Comparison of ENCODE assay signal across 7 cellular contexts in genomic region chr15:40872791-40873526, GRCh38. TPM values are rescaled to one million over a fixed set of nuclear protein-coding genes. Genes with fewer than 3 reads are reported as not detected.
DNase-seq lines count a peak whose midpoint lies in the region; TF ChIP-seq lines count a peak whose summit lies in the region.
"Had no signal": no experiment of that assay in that cellular context is flagged by ENCODE, and none has a peak within 500 bp of the region (broad histone marks: within the 10 kb centered on the region; RNA-seq: fewer than 3 reads in every experiment).

No MANE protein-coding gene starts in this region.

- peak overlapping the region; percentile 55 for H3K4me3 ChIP-seq in colonic mucosa
- H3K4me3 ChIP-seq in skeletal muscle satellite cell (ENCODE audit: low read length) = peak overlapping the region; percentile 67
- no peak overlapping the region for H3K4me3 ChIP-seq in uterus

- H3K9me3 ChIP-seq in colonic mucosa = no peaks in the 10 kb centered on the region
- H3K9me3 ChIP-seq in skeletal muscle satellite cell (replicated peaks; ENCODE audit: low read length) = no peaks in the 10 kb centered on the region
- no peaks in the 10 kb centered on the region for H3K9me3 ChIP-seq in uterus

- H3K9ac ChIP-seq in colonic mucosa (ENCODE audit: low read depth in 2 of 2, low read length in 2 of 2) = peak overlapping the region in 1 of 2 donors; percentile 54
- H3K9ac ChIP-seq in skeletal muscle satellite cell (ENCODE audit: low read depth, low read length) = no peak overlapping the region

- H3K4me1 ChIP-seq in colonic mucosa (peaks cover 4% of the 10 kb centered on the region), skeletal muscle satellite cell (ENCODE audit: control insufficient read depth, insufficient read depth, low read length) (peaks cover 4% of the 10 kb centered on the region), uterus (peaks cover 0 to 7% of the 10 kb centered on the region in 2 donors)

- no peak for TF ChIP-seq POLR2A in uterus (IDR thresholded peaks at IDR 0.05)

- no peaks in the 10 kb centered on the region for H3K36me3 ChIP-seq in colonic mucosa
- no peaks in the 10 kb centered on the region for H3K36me3 ChIP-seq in skeletal muscle satellite cell (ENCODE audit: insufficient read depth, low read length)
- no peaks in the 10 kb centered on the region for H3K36me3 ChIP-seq in uterus

- H3K27me3 ChIP-seq in colonic mucosa (no peaks in the 10 kb centered on the region), skeletal muscle satellite cell (ENCODE audit: control insufficient read depth, insufficient read depth, low read length) (peaks cover 41% of the 10 kb centered on the region), uterus (no peaks in the 10 kb centered on the region)

- peaks cover 13% of the 10 kb centered on the region for H3K27me3 Mint-ChIP-seq in T-helper 1 cell treated with Interleukin-12 subunit alpha and Interleukin-12 subunit beta and Interleukin-4 antibody, amounts not matched to agents 30 μg/mL and 1 μg/mL, for 36 hours (ENCODE audit: low read depth)

- peaks cover 21% of the 10 kb centered on the region for H3K4me1 Mint-ChIP-seq in T-helper 1 cell treated with Interleukin-12 subunit alpha and Interleukin-12 subunit beta and Interleukin-4 antibody, amounts not matched to agents 30 μg/mL and 1 μg/mL, for 36 hours (ENCODE audit: low read depth)

- H3K36me3 Mint-ChIP-seq in T-helper 1 cell treated with Interleukin-12 subunit alpha and Interleukin-12 subunit beta and Interleukin-4 antibody, amounts not matched to agents 30 μg/mL and 1 μg/mL, for 36 hours (ENCODE audit: low read depth) = peaks cover 1% of the 10 kb centered on the region

- DNase-seq in T-helper 1 cell (no peak), colonic mucosa (no peak), uterus (no peak), medulla oblongata (ENCODE audit: extremely low spot score) (no peak)

- peak overlapping the region; percentile 74 for H3K27ac ChIP-seq in colonic mucosa
- no peak overlapping the region for H3K27ac ChIP-seq in uterus

- H3K4me3 Mint-ChIP-seq in T-helper 1 cell treated with Interleukin-12 subunit alpha and Interleukin-12 subunit beta and Interleukin-4 antibody, amounts not matched to agents 30 μg/mL and 1 μg/mL, for 36 hours = peak overlapping the region; percentile 69

- H3K4me2 ChIP-seq in skeletal muscle satellite cell (ENCODE audit: low read length) = peak overlapping the region; percentile 93

- TF ChIP-seq CTCF in colonic mucosa (IDR thresholded peaks at IDR 0.05) = no peak
- no peak for TF ChIP-seq CTCF in uterus (IDR thresholded peaks at IDR 0.05)

- intact Hi-C loops in colonic mucosa (cut with DNase I) = no loop called here
- intact Hi-C loops in uterus (cut with DNase I; ENCODE audit: low total_unique reads) = no loop called here

- H3K27ac Mint-ChIP-seq in T-helper 1 cell treated with Interleukin-12 subunit alpha and Interleukin-12 subunit beta and Interleukin-4 antibody, amounts not matched to agents 30 μg/mL and 1 μg/mL, for 36 hours = no peak overlapping the region

- no peaks in the 10 kb centered on the region for H3K9me3 Mint-ChIP-seq in T-helper 1 cell treated with Interleukin-12 subunit alpha and Interleukin-12 subunit beta and Interleukin-4 antibody, amounts not matched to agents 30 μg/mL and 1 μg/mL, for 36 hours

RNA-seq across cellular contexts. Expression of gene RHOV, which starts 1.1 kb away (rescaled TPM):
- total RNA-seq in colonic mucosa (10 to 100 TPM; 14.9 to 18.6 TPM), uterus (under 1 TPM in 1 of 4 donors, not detected in 3; 0.76 TPM)
- total RNA-seq in skeletal muscle satellite cell (2012; rRNA removed) = under 0.01 TPM in 2 replicates
- total RNA-seq: fibroblast of lung had no signal

RNA-seq across cellular contexts. Expression of gene VPS18, which starts 21.3 kb away (rescaled TPM):
- 10 to 100 TPM; 18.3 to 19.2 TPM for total RNA-seq in colonic mucosa
- total RNA-seq in skeletal muscle satellite cell (2012; rRNA removed) = 41.5 and 43.6 TPM in 2 replicates
- total RNA-seq in uterus = 10 to 100 TPM in 2 of 4 donors, 1 to 10 TPM in 2; 3.8 to 33.3 (median 17.3) TPM

RNA-seq across cellular contexts. Expression of gene SPINT1, which starts 29.1 kb away (rescaled TPM):
- total RNA-seq in colonic mucosa = 100 to 1,000 TPM; 280 to 330 TPM
- 0.22 and 0.25 TPM in 2 replicates for total RNA-seq in skeletal muscle satellite cell (2012; rRNA removed)
- total RNA-seq in uterus = 10 to 100 TPM in 1 of 4 donors, 1 to 10 TPM in 2, not detected in 1; 2.0 to 38.1 (median 2.3) TPM

RNA-seq across cellular contexts. Expression of gene PPP1R14D, which starts 44.5 kb away (rescaled TPM):
- 100 to 1,000 TPM; 137 to 166 TPM for total RNA-seq in colonic mucosa
- total RNA-seq in skeletal muscle satellite cell (2012; rRNA removed) = not detected in 2 replicates
- total RNA-seq in uterus = not detected
- total RNA-seq: fibroblast of lung had no signal

RNA-seq across cellular contexts. Expression of gene DLL4, which starts 56.2 kb away (rescaled TPM):
- 10 to 100 TPM; 18.5 to 21.6 TPM for total RNA-seq in colonic mucosa
- total RNA-seq in skeletal muscle satellite cell (2012; rRNA removed) = 0.22 and 0.25 TPM in 2 replicates
- 10 to 100 TPM; 18.2 to 31.1 (median 22.6) TPM for total RNA-seq in uterus

Comparison
In these comparisons a context has a peak if more than half of its experiments do, and no peak if none do; other contexts are left out.
1. H3K4me3 ChIP-seq: peak in colonic mucosa (single experiment) and skeletal muscle satellite cell (single experiment); none in uterus (0 of 2).
2. RNA of gene RHOV, which starts 1.1 kb away (total RNA-seq): 14.9 to 18.6 TPM in colonic mucosa; 0.76 TPM in uterus; every median in the first group is over 4 times any median in the second.
3. RNA of gene SPINT1, which starts 29.1 kb away (total RNA-seq): 280 to 330 TPM in colonic mucosa; 2.0 to 38.1 TPM in uterus; every median in the first group is over 4 times any median in the second.